8 cellular contexts compared by ENCODE assay signal in genomic region chr20:47319517-47320252, GRCh38. TPM values are rescaled to one million over a fixed set of nuclear protein-coding genes. Genes with fewer than 3 reads are reported as not detected.
DNase-seq lines count a peak whose midpoint lies in the region; ATAC-seq and TF ChIP-seq lines count a peak whose summit lies in the region.

No MANE protein-coding gene starts in this region.

- peak; percentile 36 for DNase-seq in AG08396 (ENCODE audit: low spot score)
- peak; percentile 91 for DNase-seq in HPDE6-E6E7 (ENCODE audit: extremely low spot score)
- DNase-seq in activated naive CD8-positive, alpha-beta T cell treated with anti-CD3 and anti-CD28 coated beads for 36 hours, result no peak
- DNase-seq in head of caudate nucleus, result peak in 40 of 42 donors; percentile 34 to 85 (median 66)
- DNase-seq in osteocyte (ENCODE audit: extremely low spot score, unreplicated experiment), result peak; percentile 86
- no peak for DNase-seq in activated gamma-delta T cell (lab: John Stamatoyannopoulos, UW)

- no peaks in the 10 kb centered on the region for H3K27me3 Mint-ChIP-seq in activated naive CD8-positive, alpha-beta T cell treated with anti-CD3 and anti-CD28 coated beads for 36 hours
- no peaks in the 10 kb centered on the region for H3K27me3 Mint-ChIP-seq in osteocyte (ENCODE audit: unreplicated experiment)

- ATAC-seq in GM19455 (IDR thresholded peaks at IDR 0.05; ENCODE audit: unreplicated experiment) (no peak), GM21619 (IDR thresholded peaks at IDR 0.05; ENCODE audit: unreplicated experiment) (no peak)

- peak overlapping the region; percentile 91 for H3K27ac Mint-ChIP-seq in activated naive CD8-positive, alpha-beta T cell treated with anti-CD3 and anti-CD28 coated beads for 36 hours
- H3K27ac Mint-ChIP-seq in osteocyte (ENCODE audit: unreplicated experiment), result peak overlapping the region; percentile 99

- intact Hi-C loops in head of caudate nucleus (cut with DNase I), result loop anchor here (2.0 kb wide), 1 partner anchor 37 kb away; the partner anchor contains the start of gene ZMYND8

- H3K9me3 Mint-ChIP-seq in activated naive CD8-positive, alpha-beta T cell treated with anti-CD3 and anti-CD28 coated beads for 36 hours, result no peaks in the 10 kb centered on the region
- no peaks in the 10 kb centered on the region for H3K9me3 Mint-ChIP-seq in osteocyte (ENCODE audit: unreplicated experiment)

- H3K4me1 Mint-ChIP-seq in activated naive CD8-positive, alpha-beta T cell treated with anti-CD3 and anti-CD28 coated beads for 36 hours, result peaks cover 72% of the 10 kb centered on the region
- H3K4me1 Mint-ChIP-seq in osteocyte (ENCODE audit: unreplicated experiment), result peaks cover 85% of the 10 kb centered on the region

- H3K4me3 Mint-ChIP-seq in activated naive CD8-positive, alpha-beta T cell treated with anti-CD3 and anti-CD28 coated beads for 36 hours, result peak overlapping the region; percentile 66
- H3K4me3 Mint-ChIP-seq in osteocyte (ENCODE audit: unreplicated experiment), result peak overlapping the region; percentile 70

- TF ChIP-seq CTCF in osteocyte (IDR thresholded peaks at IDR 0.05), result no peak

- H3K36me3 Mint-ChIP-seq in activated naive CD8-positive, alpha-beta T cell treated with anti-CD3 and anti-CD28 coated beads for 36 hours, result peaks cover 38% of the 10 kb centered on the region
- peaks cover 5% of the 10 kb centered on the region for H3K36me3 Mint-ChIP-seq in osteocyte (ENCODE audit: unreplicated experiment)

RNA-seq across cellular contexts. Expression of gene ZMYND8, which starts 36.8 kb away (rescaled TPM):
- total RNA-seq in activated naive CD8-positive, alpha-beta T cell treated with anti-CD3 and anti-CD28 coated beads for 36 hours, result 10 to 100 TPM; 28.8 to 29.8 TPM
- 96.5 and 111 TPM in 2 replicates for total RNA-seq in osteocyte

Comparison
In these comparisons a context has a peak if more than half of its experiments do, and no peak if none do; other contexts are left out.
1. DNase-seq: peak in AG08396 (single experiment), HPDE6-E6E7 (single experiment), head of caudate nucleus (40 of 42) and osteocyte (single experiment); none in activated naive CD8-positive, alpha-beta T cell treated with anti-CD3 and anti-CD28 coated beads for 36 hours (single experiment) and activated gamma-delta T cell (single experiment).